Comparison of ENCODE assay signal across 1 cellular context in genomic region chr1:156624814-156625435, GRCh38.
TF ChIP-seq lines count a peak whose summit lies in the region.

No MANE protein-coding gene starts in this region.

TF ChIP-seq in H1, 55 proteins besides CTCF, POLR2A, EP300 and RAD21:
- TF ChIP-seq HDAC2 (IDR thresholded peaks at IDR 0.05; ENCODE audit: borderline replicate concordance in 1 of 2, low read depth in 2 of 2, low read length in 2 of 2) (no peak), SUZ12 (IDR thresholded peaks at IDR 0.05; ENCODE audit: low read length) (peak; percentile 74; the same call in 1 of the 2 replicates), MAX (IDR thresholded peaks at IDR 0.05) (peak; percentile 27; the same call in 1 of the 2 replicates), NANOG (IDR thresholded peaks at IDR 0.05; ENCODE audit: insufficient read depth, low read depth, low read length, poor library complexity, severe bottlenecking) (no peak), EZH2 (IDR thresholded peaks at IDR 0.05; ENCODE audit: low read depth, low read length, severe bottlenecking) (peak; percentile 44)
TF ChIP-seq in H1: peak in this region for 3.
